Comparison of ENCODE assay signal across 17 cellular contexts in genomic region chr3:188827593-188827992, GRCh38.
"Had no signal": no experiment of that assay in that cellular context is flagged by ENCODE, and none has a peak within 500 bp of the region (broad histone marks: within the 10 kb centered on the region; RNA-seq: fewer than 3 reads in every experiment).

No MANE protein-coding gene starts in this region.

- H3K4me3 ChIP-seq: colonic mucosa, lung, prostate gland, right lobe of liver, spleen, tibial nerve, vagina had no signal

- H3K27ac Mint-ChIP-seq: activated CD4-positive, alpha-beta T cell treated with anti-CD3 and anti-CD28 coated beads for 36 hours; natural killer cell; stimulated activated naive B cell treated with anti-CD40 and anti-IgM and Interleukin-4, amounts not matched to agents 10 μg/mL and 1 μg/mL and 100 μg/mL, for 72 hours had no signal

- H3K36me3 ChIP-seq: colonic mucosa, prostate gland, right lobe of liver, spleen, tibial nerve, vagina had no signal

- ATAC-seq: natural killer cell; right lobe of liver; stimulated activated naive B cell treated with anti-CD40 and anti-IgM and Interleukin-4, amounts not matched to agents 10 μg/mL and 1 μg/mL and 100 μg/mL, for 72 hours had no signal

- H3K27me3 Mint-ChIP-seq: activated CD4-positive, alpha-beta T cell treated with anti-CD3 and anti-CD28 coated beads for 36 hours; stimulated activated naive B cell treated with anti-CD40 and anti-IgM and Interleukin-4, amounts not matched to agents 10 μg/mL and 1 μg/mL and 100 μg/mL, for 72 hours had no signal

- H3K9me3 ChIP-seq: colonic mucosa, prostate gland, right lobe of liver, spleen, tibial nerve, vagina had no signal

- H3K9me3 Mint-ChIP-seq: activated naive CD4-positive, alpha-beta T cell treated with anti-CD3 and anti-CD28 coated beads, Interleukin-2, amount 50 U/mL, for 72 hours; natural killer cell; stimulated activated naive B cell treated with anti-CD40 and anti-IgM and Interleukin-4, amounts not matched to agents 10 μg/mL and 1 μg/mL and 100 μg/mL, for 72 hours had no signal

- DNase-seq: activated CD4-positive, alpha-beta T cell treated with anti-CD3 and anti-CD28 coated beads for 36 hours; activated effector memory CD4-positive, alpha-beta T cell treated with Interleukin-2 at 50 U/mL for 16 hours; activated T-cell treated with anti-CD3 and anti-CD28 coated beads for 4 hours; colonic mucosa; effector CD8-positive, alpha-beta T cell; hippocampal formation; natural killer cell; right lobe of liver; spleen; stimulated activated CD4-positive, alpha-beta T cell treated with anti-CD3 and anti-CD28 coated beads, Interleukin-2, amount 100 ng/mL, for 24 hours; stimulated activated naive B cell treated with anti-CD40 and anti-IgM and Interleukin-4, amounts not matched to agents 10 μg/mL and 1 μg/mL and 100 μg/mL, for 72 hours had no signal

- H3K27ac ChIP-seq: colonic mucosa, prostate gland, right lobe of liver, spleen, tibial nerve, vagina, VCaP had no signal

- H3K4me3 Mint-ChIP-seq: activated CD4-positive, alpha-beta T cell treated with anti-CD3 and anti-CD28 coated beads for 36 hours; natural killer cell; stimulated activated naive B cell treated with anti-CD40 and anti-IgM and Interleukin-4, amounts not matched to agents 10 μg/mL and 1 μg/mL and 100 μg/mL, for 72 hours had no signal

- H3K4me1 ChIP-seq: colonic mucosa had no signal

- H3K27me3 ChIP-seq: colonic mucosa, right lobe of liver, spleen, tibial nerve, vagina had no signal

- H3K36me3 Mint-ChIP-seq: activated naive CD4-positive, alpha-beta T cell treated with anti-CD3 and anti-CD28 coated beads, Interleukin-2, amount 50 U/mL, for 72 hours; natural killer cell had no signal
